Comparison of ENCODE assay signal across 8 cellular contexts in genomic region chr1:26838474-26839338, GRCh38. TPM values are rescaled to one million over a fixed set of nuclear protein-coding genes. Genes with fewer than 3 reads are reported as not detected.
DNase-seq lines count a peak whose midpoint lies in the region; ATAC-seq and TF ChIP-seq lines count a peak whose summit lies in the region.

No MANE protein-coding gene starts in this region.

- H3K4me1 ChIP-seq in OCI-LY1 (ENCODE audit: insufficient read depth, low read length, severe bottlenecking) (peaks cover 16% of the 10 kb centered on the region), transverse colon (no peaks in the 10 kb centered on the region)

- no peak for TF ChIP-seq POLR2A in transverse colon (IDR thresholded peaks at IDR 0.05)

- H3K4me2 ChIP-seq in OCI-LY1 (ENCODE audit: low read length), result no peak overlapping the region

- H3K36me3 Mint-ChIP-seq in central memory CD8-positive, alpha-beta T cell (ENCODE audit: insufficient read depth), result peaks cover 54% of the 10 kb centered on the region

- H4K20me1 ChIP-seq in OCI-LY1 (ENCODE audit: insufficient read depth, low read length), result no peaks in the 10 kb centered on the region

- H3K27me3 ChIP-seq in OCI-LY1 (ENCODE audit: insufficient read depth, low read length) (no peaks in the 10 kb centered on the region), transverse colon (no peaks in the 10 kb centered on the region), dorsolateral prefrontal cortex (no peaks in the 10 kb centered on the region)

- H3K79me2 ChIP-seq in OCI-LY1 (ENCODE audit: insufficient read depth, low read length), result no peaks in the 10 kb centered on the region

- no peaks in the 10 kb centered on the region for H3K9me3 Mint-ChIP-seq in central memory CD8-positive, alpha-beta T cell

- DNase-seq in central memory CD8-positive, alpha-beta T cell (ENCODE audit: low spot score in 2 of 2), result peak; percentile 24 to 42
- peak; percentile 71 for DNase-seq in transverse colon
- no peak for DNase-seq in iPS-NIHi11 (ENCODE audit: low spot score)
- no peak for DNase-seq in dorsolateral prefrontal cortex
- no peak for DNase-seq in DMS79 treated with DMSO at 0.1 percent for 48 hours (lab: John Stamatoyannopoulos, UW)

- H3K9ac ChIP-seq in OCI-LY1 (ENCODE audit: low read length), result no peak overlapping the region; the same call in 1 of the 2 replicates

- H3K27ac ChIP-seq in OCI-LY1 (ENCODE audit: low read depth, low read length, poor library complexity, severe bottlenecking) (peak overlapping the region; percentile 78), transverse colon (peak overlapping the region in 2 of 4 donors; percentile 42 to 74), dorsolateral prefrontal cortex (peak overlapping the region in 1 of 59 donors; percentile 18)

- H3K9me2 ChIP-seq in OCI-LY1 (ENCODE audit: low read depth, low read length), result no peaks in the 10 kb centered on the region

- ATAC-seq in GM21576 (IDR thresholded peaks at IDR 0.05; ENCODE audit: unreplicated experiment), result peak; percentile 89
- peak; percentile 94 for ATAC-seq in central memory CD8-positive, alpha-beta T cell (replicated peaks; ENCODE audit: extremely low read depth, poor library complexity, severe bottlenecking)

- H3K27ac Mint-ChIP-seq in central memory CD8-positive, alpha-beta T cell (ENCODE audit: low read depth), result peak overlapping the region; percentile 88

- intact Hi-C loops in transverse colon (cut with DNase I; ENCODE audit: low total_unique reads) (no loop called here), dorsolateral prefrontal cortex (cut with DNase I) (no loop called here)

- WGBS in transverse colon (ENCODE audit: low coverage in 1 of 2), 2 donors, result 59% methylated on average over 8 of the region's 8 CpGs; no CpG with 5 or more reads in 1 of the 2 donors

- peak overlapping the region; percentile 18 for H3K4me3 Mint-ChIP-seq in central memory CD8-positive, alpha-beta T cell

- no peak for TF ChIP-seq EP300 in transverse colon (IDR thresholded peaks at IDR 0.05; ENCODE audit: low read depth)

- H3K4me3 ChIP-seq in OCI-LY1 (ENCODE audit: low read depth, low read length, poor library complexity, severe bottlenecking) (no peak overlapping the region), transverse colon (no peak overlapping the region), dorsolateral prefrontal cortex (no peak overlapping the region)

- peaks cover 23% of the 10 kb centered on the region; the same call in 1 of the 2 replicates for H3K36me3 ChIP-seq in OCI-LY1 (ENCODE audit: insufficient read depth, low read length)
- H3K36me3 ChIP-seq in transverse colon, result peaks cover 0 to 21% (median 3%) of the 10 kb centered on the region in 4 donors

- in situ Hi-C loops in transverse colon (cut with MboI; ENCODE audit: low pct_ligation_motif_present in 1 of 4, low pct_unique_long_range_greater_than_20kb in 1 of 4, low sequenced_read_pairs in 3 of 4), result no loop called here

- H3K27me3 Mint-ChIP-seq in central memory CD8-positive, alpha-beta T cell, result no peaks in the 10 kb centered on the region

- H3F3A ChIP-seq in OCI-LY1 (ENCODE audit: insufficient read depth, low read length), result no peaks in the 10 kb centered on the region

- no peaks in the 10 kb centered on the region for H3K9me3 ChIP-seq in OCI-LY1 (ENCODE audit: low read length)
- no peaks in the 10 kb centered on the region for H3K9me3 ChIP-seq in transverse colon

- no peak overlapping the region for H2AFZ ChIP-seq in OCI-LY1 (ENCODE audit: low read length)

- TF ChIP-seq CTCF in GM12874 (IDR thresholded peaks at IDR 0.05; ENCODE audit: insufficient read depth, low read depth, low read length) (peak; percentile 20; the same call in 1 of the 2 replicates), OCI-LY1 (IDR thresholded peaks at IDR 0.05; ENCODE audit: low read length) (peak; percentile 8; the same call in 1 of the 2 replicates), transverse colon (IDR thresholded peaks at IDR 0.05) (no peak), dorsolateral prefrontal cortex (IDR thresholded peaks at IDR 0.05 in 54 of 56, conservative IDR thresholded peaks at IDR 0.05 in 2 of 56; ENCODE audit: low read depth in 1 of 56, partially characterized antibody in 56 of 56) (no peak)

- peaks cover 34% of the 10 kb centered on the region for H3K4me1 Mint-ChIP-seq in central memory CD8-positive, alpha-beta T cell

RNA-seq across cellular contexts. Expression of gene ZDHHC18, which starts 12.2 kb away (rescaled TPM):
- 10 to 100 TPM in 3 of 4 donors, 1 to 10 TPM in 1; 4.4 to 37.3 (median 28.0) TPM for total RNA-seq in transverse colon
- total RNA-seq in dorsolateral prefrontal cortex, result 10 to 100 TPM; 22.8 to 51.7 (median 34.9) TPM

RNA-seq across cellular contexts. Expression of gene SFN, which starts 24.2 kb away (rescaled TPM):
- 100 to 1,000 TPM in 3 of 4 donors, 10 to 100 TPM in 1; 50.2 to 197 (median 163) TPM for total RNA-seq in transverse colon
- 10 to 100 TPM in 7 of 120 experiments, 1 to 10 TPM in 46, under 1 TPM in 34, not detected in 33; 0.29 to 70.1 (median 1.3) TPM for total RNA-seq in dorsolateral prefrontal cortex

RNA-seq across cellular contexts. Expression of gene PIGV, which starts 51.0 kb away (rescaled TPM):
- 10 to 100 TPM; 16.1 to 32.2 (median 24.2) TPM for total RNA-seq in transverse colon
- total RNA-seq in dorsolateral prefrontal cortex, result 10 to 100 TPM in 116 of 120 experiments, 1 to 10 TPM in 4; 9.1 to 22.9 (median 14.3) TPM

RNA-seq across cellular contexts. Expression of gene GPN2, which starts 51.4 kb away (rescaled TPM):
- 10 to 100 TPM; 14.7 to 75.2 (median 28.7) TPM for total RNA-seq in transverse colon
- 10 to 100 TPM; 18.8 to 40.5 (median 26.6) TPM for total RNA-seq in dorsolateral prefrontal cortex

Comparison
In these comparisons a context has a peak if more than half of its experiments do, and no peak if none do; other contexts are left out.
1. CTCF ChIP-seq: peak in GM12874 (single experiment) and OCI-LY1 (single experiment); none in transverse colon (0 of 5) and dorsolateral prefrontal cortex (0 of 56).
2. DNase-seq: peak in central memory CD8-positive, alpha-beta T cell (2 of 2) and transverse colon (single experiment); none in iPS-NIHi11 (single experiment), dorsolateral prefrontal cortex (0 of 10) and DMS79 treated with DMSO at 0.1 percent for 48 hours (single experiment).